Comparison of ENCODE assay signal across 11 cellular contexts in genomic region chr3:115272036-115272824, GRCh38.
DNase-seq lines count a peak whose midpoint lies in the region; ATAC-seq, FAIRE-seq and TF ChIP-seq lines count a peak whose summit lies in the region.
"Had no signal": no experiment of that assay in that cellular context is flagged by ENCODE, and none has a peak within 500 bp of the region (broad histone marks: within the 10 kb centered on the region; RNA-seq: fewer than 3 reads in every experiment).

No MANE protein-coding gene starts in this region.

- no peak overlapping the region for H3K4me3 Mint-ChIP-seq in GM23338
- H3K4me3 Mint-ChIP-seq: activated CD4-positive, alpha-beta T cell treated with anti-CD3 and anti-CD28 coated beads, Interleukin-2, amount 10 ng/mL, durations not matched to agents 7 days and 5 days; type B pancreatic cell had no signal

- H3K27ac Mint-ChIP-seq in GM23338 = no peak overlapping the region
- H3K27ac Mint-ChIP-seq: activated CD4-positive, alpha-beta T cell treated with anti-CD3 and anti-CD28 coated beads, Interleukin-2, amount 10 ng/mL, durations not matched to agents 7 days and 5 days; type B pancreatic cell had no signal

- no peaks in the 10 kb centered on the region for H3K36me3 Mint-ChIP-seq in GM23338 (ENCODE audit: low read depth)
- H3K36me3 Mint-ChIP-seq: type B pancreatic cell had no signal

- H3K4me1 Mint-ChIP-seq in GM23338 = no peaks in the 10 kb centered on the region
- H3K4me1 Mint-ChIP-seq: activated CD4-positive, alpha-beta T cell treated with anti-CD3 and anti-CD28 coated beads, Interleukin-2, amount 10 ng/mL, durations not matched to agents 7 days and 5 days had no signal

- DNase-seq in GM23338 (ENCODE audit: low spot score) (peak; percentile 41), NCI-H524 treated with DMSO at 0.1 percent for 48 hours (lab: John Stamatoyannopoulos, UW) (peak; percentile 57), fibroblast of gingiva (ENCODE audit: low read depth) (peak; percentile 75), retina (peak; percentile 52), D721Med (ENCODE audit: insufficient read length, low spot score) (no peak), SIG-M5 (lab: John Stamatoyannopoulos, UW) (no peak), UCSD-AML1 (lab: John Stamatoyannopoulos, UW; ENCODE audit: unreplicated experiment) (no peak)
- DNase-seq in activated CD4-positive, CD25-positive, alpha-beta regulatory T cell (lab: John Stamatoyannopoulos, UW) = no peak
- DNase-seq: activated CD4-positive, alpha-beta T cell treated with anti-CD3 and anti-CD28 coated beads, Interleukin-2, amount 10 ng/mL, durations not matched to agents 7 days and 5 days; heart right ventricle had no signal

- H3K4me3 ChIP-seq in GM23338 = no peak overlapping the region
- H3K4me3 ChIP-seq: heart right ventricle had no signal

- no peak overlapping the region for H3K27ac ChIP-seq in GM23338 (ENCODE audit: low read depth)
- H3K27ac ChIP-seq: heart right ventricle had no signal

- no peak for FAIRE-seq in D721Med (lab: Jason Lieb, UNC)

- no peaks in the 10 kb centered on the region for H4K20me1 ChIP-seq in GM23338 (replicated peaks; ENCODE audit: insufficient read depth)

- peaks cover 3% of the 10 kb centered on the region; the same call in 1 of the 2 replicates for H3K4me1 ChIP-seq in GM23338 (ENCODE audit: insufficient read depth)

- no peak for ATAC-seq in GM23338
- ATAC-seq: heart right ventricle had no signal

- TF ChIP-seq CTCF in GM23338 (conservative IDR thresholded peaks at IDR 0.05; ENCODE audit: low read depth in 2 of 2) (no peak), D721Med (IDR thresholded peaks at IDR 0.05; ENCODE audit: insufficient read depth, missing control alignments) (no peak)

- no peaks in the 10 kb centered on the region for H3K27me3 Mint-ChIP-seq in GM23338 (ENCODE audit: insufficient read depth, low read depth, poor library complexity)
- H3K27me3 Mint-ChIP-seq: type B pancreatic cell had no signal

- no peaks in the 10 kb centered on the region for H3K36me3 ChIP-seq in GM23338 (ENCODE audit: insufficient read depth)
- H3K36me3 ChIP-seq: heart right ventricle had no signal

- H3K79me2 ChIP-seq in GM23338 (replicated peaks; ENCODE audit: insufficient read depth) = no peaks in the 10 kb centered on the region

- no peaks in the 10 kb centered on the region for H3K9me2 ChIP-seq in GM23338 (ENCODE audit: insufficient read depth)

- H3F3A ChIP-seq in GM23338 (replicated peaks; ENCODE audit: low read depth) = no peaks in the 10 kb centered on the region

- no peak overlapping the region for H3K4me2 ChIP-seq in GM23338

- no peaks in the 10 kb centered on the region for H3K27me3 ChIP-seq in GM23338 (ENCODE audit: insufficient read depth)
- H3K27me3 ChIP-seq: heart right ventricle had no signal

- no peak overlapping the region for H2AFZ ChIP-seq in GM23338

- H3K9me3 Mint-ChIP-seq in GM23338 = no peaks in the 10 kb centered on the region; the same call in 2 of the 3 replicates
- H3K9me3 Mint-ChIP-seq: activated CD4-positive, alpha-beta T cell treated with anti-CD3 and anti-CD28 coated beads, Interleukin-2, amount 10 ng/mL, durations not matched to agents 7 days and 5 days; type B pancreatic cell had no signal

TF ChIP-seq in GM23338, 12 proteins besides CTCF, POLR2A, EP300 and RAD21:
- no peak for TF ChIP-seq NANOG (IDR thresholded peaks at IDR 0.05; ENCODE audit: borderline replicate concordance)
- TF ChIP-seq ZNF331 (CRISPR knock-in tag; IDR thresholded peaks at IDR 0.05; ENCODE audit: low read depth) = no peak

Comparison
In these comparisons a context has a peak if more than half of its experiments do, and no peak if none do; other contexts are left out.
1. DNase-seq: peak in GM23338 (single experiment), NCI-H524 treated with DMSO at 0.1 percent for 48 hours (single experiment), fibroblast of gingiva (single experiment) and retina (single experiment); none in activated CD4-positive, CD25-positive, alpha-beta regulatory T cell (0 of 4), D721Med (single experiment), SIG-M5 (single experiment) and UCSD-AML1 (single experiment).